ENCODE assay signal across 22 cellular contexts in the genomic region with DNA sequence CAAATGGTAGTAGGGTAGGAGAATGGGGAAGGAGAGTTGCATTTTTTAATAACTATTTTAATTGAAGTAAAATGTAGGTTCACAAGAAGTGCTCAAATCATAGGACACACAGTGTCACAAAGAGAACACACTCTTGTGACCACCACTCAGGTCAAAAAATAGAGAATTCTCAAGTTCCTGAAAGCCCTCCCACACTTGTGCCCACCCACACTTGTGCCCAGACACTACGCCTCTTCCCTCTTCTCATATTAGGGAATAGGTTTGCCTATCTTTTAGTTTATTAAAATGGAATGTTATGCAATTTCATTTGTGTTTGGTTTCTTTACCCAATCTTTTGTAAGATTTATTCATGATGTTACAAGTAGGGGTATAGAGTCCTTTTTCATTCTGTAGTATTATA.
"Had no signal": no experiment of that assay in that cellular context is flagged by ENCODE, and none has a peak within 500 bp of the region (broad histone marks: within the 10 kb centered on the region; RNA-seq: fewer than 3 reads in every experiment).

No MANE protein-coding gene starts in this region.

- H3K27ac ChIP-seq: HL-60, SJSA1, SK-N-MC had no signal

- DNase-seq: KBM-7, MG63, NCI-H1092, NCI-H1105 treated with DMSO at 0.1 percent for 48 hours, NCI-H1417 treated with DMSO at 0.1 percent for 48 hours, NCI-H146, NCI-H1694 treated with DMSO at 0.1 percent for 48 hours, NCI-H1930, NCI-H2081, NCI-H2107, NCI-H226, NCI-H446, NCI-H510A, NCI-H524 treated with DMSO at 0.1 percent for 48 hours, NCI-H69, NCI-H774, Right ventricle myocardium superior, RPMI8226, SIG-M5 had no signal

- H3K4me3 ChIP-seq: MG63, SJSA1, SK-N-MC had no signal

- H3K27me3 ChIP-seq: MG63, SJSA1 had no signal

- H3K9me3 ChIP-seq: MG63, SJSA1 had no signal

- H3K4me1 ChIP-seq: SJSA1 had no signal
